Comparison of ENCODE assay signal across 20 cellular contexts in the genomic region with DNA sequence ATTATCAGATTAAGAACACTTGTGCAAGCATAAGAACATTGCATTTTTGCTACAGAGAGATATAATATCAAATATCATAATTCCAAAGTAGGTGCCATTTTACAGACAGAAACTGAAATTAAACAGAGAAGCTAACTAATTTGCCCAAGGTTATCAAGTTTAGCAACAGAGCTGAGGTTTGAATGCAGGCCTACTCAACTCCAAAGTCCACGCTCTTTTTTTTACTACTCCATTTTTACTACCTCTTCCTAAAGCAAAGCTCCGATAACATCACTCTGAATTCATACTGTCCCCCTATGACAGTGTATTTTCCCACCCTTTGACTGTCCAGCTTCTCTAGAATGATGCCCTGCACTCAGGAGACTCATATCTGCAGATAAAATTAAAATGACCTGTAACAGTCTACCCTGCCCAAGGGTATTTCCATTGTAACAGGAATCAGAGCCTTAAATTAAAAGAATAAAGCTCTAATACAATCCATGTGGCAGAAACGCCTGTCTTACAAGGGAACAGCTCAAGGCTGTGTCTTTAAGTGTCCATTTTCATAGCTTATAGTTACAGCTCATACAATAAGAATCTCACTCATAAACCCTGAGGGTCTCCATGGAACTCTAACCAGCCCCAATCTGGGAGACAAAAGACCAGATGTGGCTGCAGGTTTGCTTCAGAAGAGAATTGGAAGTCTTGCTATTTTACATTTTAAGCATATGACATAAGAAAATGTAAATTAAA. TPM values are rescaled to one million over a fixed set of nuclear protein-coding genes. Genes with fewer than 3 reads are reported as not detected.
"Had no signal": no experiment of that assay in that cellular context is flagged by ENCODE, and none has a peak within 500 bp of the region (broad histone marks: within the 10 kb centered on the region; RNA-seq: fewer than 3 reads in every experiment).

No MANE protein-coding gene starts in this region.

- FAIRE-seq: frontal cortex had no signal

- DNase-seq: activated CD4-positive, alpha-beta T cell treated with anti-CD3 and anti-CD28 coated beads, Interleukin-2, amount 50 U/mL, for 1 hour; activated CD8-positive, alpha-beta memory T cell treated with anti-CD3 and anti-CD28 coated beads for 24 hours; activated CD8-positive, alpha-beta memory T cell treated with anti-CD3 and anti-CD28 coated beads, Interleukin-2, amount 50 U/mL, for 48 hours; activated effector memory CD4-positive, alpha-beta T cell treated with Interleukin-2 at 50 U/mL for 16 hours; activated naive CD4-positive, alpha-beta T cell treated with anti-CD3 and anti-CD28 coated beads, Interleukin-2, amount 10 ng/mL, durations not matched to agents 7 days and 5 days; activated naive CD8-positive, alpha-beta T cell treated with anti-CD3 and anti-CD28 coated beads, Interleukin-2, amount 50 U/mL, for 24 hours; activated T-cell treated with anti-CD3 and anti-CD28 coated beads, Interleukin-2, amount 50 U/mL, for 48 hours; heart left ventricle; left ventricle myocardium superior; naive thymus-derived CD4-positive, alpha-beta T cell; ovary; sigmoid colon; spleen; stimulated activated naive B cell treated with anti-CD40 and anti-IgM and Interleukin-4, amounts not matched to agents 10 μg/mL and 1 μg/mL and 100 μg/mL, for 72 hours; upper lobe of right lung had no signal

- H3K27me3 ChIP-seq: ascending aorta, breast epithelium, heart left ventricle, ovary, sigmoid colon, spleen, upper lobe of right lung had no signal

- H3K9me3 ChIP-seq: ascending aorta, breast epithelium, heart left ventricle, ovary, sigmoid colon, spleen, upper lobe of right lung had no signal

- H3K4me3 ChIP-seq: ascending aorta, breast epithelium, coronary artery, heart left ventricle, ovary, sigmoid colon, spleen, upper lobe of right lung had no signal

- H3K4me1 ChIP-seq: ascending aorta, breast epithelium, sigmoid colon, spleen had no signal

- H3K36me3 ChIP-seq: breast epithelium, ovary had no signal

- ATAC-seq: activated CD4-positive, CD25-positive, alpha-beta regulatory T cell treated with anti-CD3 and anti-CD28 coated beads, Interleukin-2, amount 50 U/mL, for 24 hours; activated naive CD8-positive, alpha-beta T cell treated with anti-CD3 and anti-CD28 coated beads, Interleukin-2, amount 50 U/mL, for 24 hours; heart left ventricle; left ventricle myocardium superior; naive thymus-derived CD4-positive, alpha-beta T cell; stimulated activated naive B cell treated with anti-CD40 and anti-IgM and Interleukin-4, amounts not matched to agents 10 μg/mL and 1 μg/mL and 100 μg/mL, for 72 hours; upper lobe of right lung had no signal

- H3K27ac ChIP-seq: ascending aorta, breast epithelium, coronary artery, heart left ventricle, ovary, sigmoid colon, spleen, upper lobe of right lung had no signal

RNA-seq across cellular contexts. Expression of a gene that starts 44.7 kb away (rescaled TPM):
- total RNA-seq: ascending aorta had no signal
